ENCODE assay signal across 1 cellular context in the genomic region with DNA sequence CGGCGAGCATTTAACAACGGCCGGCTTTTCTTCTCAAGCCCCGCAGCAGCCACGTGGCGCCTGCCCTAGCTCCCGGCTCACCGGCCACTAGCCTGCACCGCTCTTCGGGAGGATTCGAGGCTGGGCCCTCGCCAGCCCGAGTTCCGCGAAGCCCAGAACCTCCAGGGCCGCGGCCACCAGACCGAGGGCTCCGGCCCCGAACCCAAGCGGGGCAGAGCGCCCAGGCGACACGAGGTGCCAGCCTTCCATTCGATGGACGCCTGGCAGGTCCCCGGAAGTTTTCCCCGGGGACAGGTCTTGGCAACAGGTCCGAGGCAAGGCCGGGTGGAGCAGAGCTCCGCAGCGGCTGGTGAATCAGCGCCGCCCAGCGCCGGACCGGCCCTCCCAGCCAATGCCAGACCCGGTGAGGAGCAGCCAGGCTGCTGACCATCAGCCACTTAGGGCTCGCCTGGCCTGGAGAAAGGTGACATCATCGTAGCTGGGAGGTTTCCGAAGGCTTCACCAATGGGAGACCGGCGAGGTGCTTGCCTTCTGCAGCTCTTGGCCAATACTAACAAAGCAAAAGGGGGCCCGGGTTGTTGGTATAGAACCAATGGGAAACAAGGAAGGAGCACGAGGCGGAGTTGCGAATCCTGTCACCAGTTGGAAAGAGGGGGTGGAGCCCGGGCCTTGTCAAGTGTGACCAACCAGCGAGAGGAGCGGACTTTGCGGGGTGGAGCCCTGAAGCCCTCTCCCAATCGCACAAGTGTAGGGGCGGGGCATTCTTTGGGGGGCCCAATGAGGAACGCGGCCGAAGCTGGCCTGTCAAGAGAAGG.
TF ChIP-seq lines count a peak whose summit lies in the region.

No MANE protein-coding gene starts in this region.

TF ChIP-seq in HEK293, 187 proteins besides CTCF, POLR2A, EP300 and RAD21 (continued from another document and continues in another):
- TF ChIP-seq ZNF76 (tag by site-specific recombination; IDR thresholded peaks at IDR 0.05; ENCODE audit: borderline replicate concordance, low read depth) (peak; percentile 35; the same call in 1 of the 2 replicates), ZNF423 (tag by site-specific recombination; IDR thresholded peaks at IDR 0.05) (no peak), GLIS2 (tag by site-specific recombination; IDR thresholded peaks at IDR 0.05) (no peak), ZNF174 (tag by site-specific recombination; IDR thresholded peaks at IDR 0.05) (no peak), MEIS1 (CRISPR knock-in tag; IDR thresholded peaks at IDR 0.05; ENCODE audit: borderline replicate concordance) (no peak), ZNF488 (tag by site-specific recombination; IDR thresholded peaks at IDR 0.05) (no peak), ZIC2 (tag by site-specific recombination; IDR thresholded peaks at IDR 0.05) (no peak), ZNF514 (tag by site-specific recombination; IDR thresholded peaks at IDR 0.05) (no peak), KLF8 (tag by site-specific recombination; IDR thresholded peaks at IDR 0.05) (peak; percentile 67; the same call in 1 of the 2 replicates), ZNF169 (tag by site-specific recombination; IDR thresholded peaks at IDR 0.05) (no peak), PRDM6 (tag by site-specific recombination; IDR thresholded peaks at IDR 0.05) (no peak), ZSCAN18 (tag by site-specific recombination; IDR thresholded peaks at IDR 0.05) (no peak), ZBTB21 (tag by site-specific recombination; IDR thresholded peaks at IDR 0.05) (no peak), ZNF24 (tag by site-specific recombination; IDR thresholded peaks at IDR 0.05) (peak; percentile 48; the same call in 1 of the 2 replicates), ZFP3 (tag by site-specific recombination; IDR thresholded peaks at IDR 0.05; ENCODE audit: low read depth) (no peak), ZNF670 (tag by site-specific recombination; IDR thresholded peaks at IDR 0.05; ENCODE audit: low read depth) (no peak), IKZF3 (tag by site-specific recombination; IDR thresholded peaks at IDR 0.05) (no peak), ZNF140 (tag by site-specific recombination; IDR thresholded peaks at IDR 0.05) (no peak), ZNF354C (tag by site-specific recombination; IDR thresholded peaks at IDR 0.05; ENCODE audit: borderline replicate concordance, low read depth) (no peak), ZNF785 (tag by site-specific recombination; IDR thresholded peaks at IDR 0.05) (no peak), ZNF433 (tag by site-specific recombination; IDR thresholded peaks at IDR 0.05; ENCODE audit: low read depth) (no peak), SCRT2 (tag by site-specific recombination; IDR thresholded peaks at IDR 0.05) (peak; percentile 100), ZNF621 (tag by site-specific recombination; IDR thresholded peaks at IDR 0.05) (no peak), HOXA7 (CRISPR knock-in tag; IDR thresholded peaks at IDR 0.05; ENCODE audit: borderline replicate concordance) (no peak), ZNF629 (tag by site-specific recombination; IDR thresholded peaks at IDR 0.05) (peak; percentile 68; the same call in 1 of the 2 replicates), ZBTB1 (tag by site-specific recombination; IDR thresholded peaks at IDR 0.05) (no peak), ZNF221 (tag by site-specific recombination; IDR thresholded peaks at IDR 0.05; ENCODE audit: borderline replicate concordance) (no peak), ZNF843 (tag by site-specific recombination; IDR thresholded peaks at IDR 0.05) (no peak), ZNF624 (tag by site-specific recombination; IDR thresholded peaks at IDR 0.05) (no peak), GLIS1 (tag by site-specific recombination; IDR thresholded peaks at IDR 0.05) (0 out of 2 replicates have a peak, but pooled peaks have one; percentile 18), ZNF350 (tag by site-specific recombination; IDR thresholded peaks at IDR 0.05) (no peak), ZNF274 (IDR thresholded peaks at IDR 0.05; ENCODE audit: low read length) (no peak), ZNF274 (tag by site-specific recombination; IDR thresholded peaks at IDR 0.05; ENCODE audit: borderline replicate concordance) (no peak), OVOL3 (tag by site-specific recombination; IDR thresholded peaks at IDR 0.05) (no peak), HIC1 (tag by site-specific recombination; IDR thresholded peaks at IDR 0.05) (peak; percentile 88), ZNF26 (tag by site-specific recombination; IDR thresholded peaks at IDR 0.05) (no peak), ZNF311 (tag by site-specific recombination; IDR thresholded peaks at IDR 0.05; ENCODE audit: borderline replicate concordance) (no peak), RBAK (tag by site-specific recombination; IDR thresholded peaks at IDR 0.05) (no peak), ZNF529 (tag by site-specific recombination; IDR thresholded peaks at IDR 0.05; ENCODE audit: insufficient replicate concordance) (no peak), ZBTB6 (tag by site-specific recombination; IDR thresholded peaks at IDR 0.05) (no peak), ZNF223 (tag by site-specific recombination; IDR thresholded peaks at IDR 0.05) (no peak), SP3 (tag by site-specific recombination; IDR thresholded peaks at IDR 0.05) (peak; percentile 89)
- TF ChIP-seq, protein P1, sequence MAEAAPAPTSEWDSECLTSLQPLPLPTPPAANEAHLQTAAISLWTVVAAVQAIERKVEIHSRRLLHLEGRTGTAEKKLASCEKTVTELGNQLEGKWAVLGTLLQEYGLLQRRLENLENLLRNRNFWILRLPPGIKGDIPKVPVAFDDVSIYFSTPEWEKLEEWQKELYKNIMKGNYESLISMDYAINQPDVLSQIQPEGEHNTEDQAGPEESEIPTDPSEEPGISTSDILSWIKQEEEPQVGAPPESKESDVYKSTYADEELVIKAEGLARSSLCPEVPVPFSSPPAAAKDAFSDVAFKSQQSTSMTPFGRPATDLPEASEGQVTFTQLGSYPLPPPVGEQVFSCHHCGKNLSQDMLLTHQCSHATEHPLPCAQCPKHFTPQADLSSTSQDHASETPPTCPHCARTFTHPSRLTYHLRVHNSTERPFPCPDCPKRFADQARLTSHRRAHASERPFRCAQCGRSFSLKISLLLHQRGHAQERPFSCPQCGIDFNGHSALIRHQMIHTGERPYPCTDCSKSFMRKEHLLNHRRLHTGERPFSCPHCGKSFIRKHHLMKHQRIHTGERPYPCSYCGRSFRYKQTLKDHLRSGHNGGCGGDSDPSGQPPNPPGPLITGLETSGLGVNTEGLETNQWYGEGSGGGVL (tag by site-specific recombination; IDR thresholded peaks at IDR 0.05) = no peak
- TF ChIP-seq, protein P2, sequence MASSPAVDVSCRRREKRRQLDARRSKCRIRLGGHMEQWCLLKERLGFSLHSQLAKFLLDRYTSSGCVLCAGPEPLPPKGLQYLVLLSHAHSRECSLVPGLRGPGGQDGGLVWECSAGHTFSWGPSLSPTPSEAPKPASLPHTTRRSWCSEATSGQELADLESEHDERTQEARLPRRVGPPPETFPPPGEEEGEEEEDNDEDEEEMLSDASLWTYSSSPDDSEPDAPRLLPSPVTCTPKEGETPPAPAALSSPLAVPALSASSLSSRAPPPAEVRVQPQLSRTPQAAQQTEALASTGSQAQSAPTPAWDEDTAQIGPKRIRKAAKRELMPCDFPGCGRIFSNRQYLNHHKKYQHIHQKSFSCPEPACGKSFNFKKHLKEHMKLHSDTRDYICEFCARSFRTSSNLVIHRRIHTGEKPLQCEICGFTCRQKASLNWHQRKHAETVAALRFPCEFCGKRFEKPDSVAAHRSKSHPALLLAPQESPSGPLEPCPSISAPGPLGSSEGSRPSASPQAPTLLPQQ (tag by site-specific recombination; IDR thresholded peaks at IDR 0.05) = peak; percentile 74
- TF ChIP-seq, protein P3, sequence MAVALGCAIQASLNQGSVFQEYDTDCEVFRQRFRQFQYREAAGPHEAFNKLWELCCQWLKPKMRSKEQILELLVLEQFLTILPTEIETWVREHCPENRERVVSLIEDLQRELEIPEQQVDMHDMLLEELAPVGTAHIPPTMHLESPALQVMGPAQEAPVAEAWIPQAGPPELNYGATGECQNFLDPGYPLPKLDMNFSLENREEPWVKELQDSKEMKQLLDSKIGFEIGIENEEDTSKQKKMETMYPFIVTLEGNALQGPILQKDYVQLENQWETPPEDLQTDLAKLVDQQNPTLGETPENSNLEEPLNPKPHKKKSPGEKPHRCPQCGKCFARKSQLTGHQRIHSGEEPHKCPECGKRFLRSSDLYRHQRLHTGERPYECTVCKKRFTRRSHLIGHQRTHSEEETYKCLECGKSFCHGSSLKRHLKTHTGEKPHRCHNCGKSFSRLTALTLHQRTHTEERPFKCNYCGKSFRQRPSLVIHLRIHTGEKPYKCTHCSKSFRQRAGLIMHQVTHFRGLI (tag by site-specific recombination; IDR thresholded peaks at IDR 0.05) = no peak; the same call in 1 of the 2 replicates
- TF ChIP-seq, protein P4, sequence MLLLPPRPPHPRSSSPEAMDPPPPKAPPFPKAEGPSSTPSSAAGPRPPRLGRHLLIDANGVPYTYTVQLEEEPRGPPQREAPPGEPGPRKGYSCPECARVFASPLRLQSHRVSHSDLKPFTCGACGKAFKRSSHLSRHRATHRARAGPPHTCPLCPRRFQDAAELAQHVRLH (tag by site-specific recombination; IDR thresholded peaks at IDR 0.05) = peak; percentile 42; the same call in 1 of the 2 replicates
- TF ChIP-seq, protein P5, sequence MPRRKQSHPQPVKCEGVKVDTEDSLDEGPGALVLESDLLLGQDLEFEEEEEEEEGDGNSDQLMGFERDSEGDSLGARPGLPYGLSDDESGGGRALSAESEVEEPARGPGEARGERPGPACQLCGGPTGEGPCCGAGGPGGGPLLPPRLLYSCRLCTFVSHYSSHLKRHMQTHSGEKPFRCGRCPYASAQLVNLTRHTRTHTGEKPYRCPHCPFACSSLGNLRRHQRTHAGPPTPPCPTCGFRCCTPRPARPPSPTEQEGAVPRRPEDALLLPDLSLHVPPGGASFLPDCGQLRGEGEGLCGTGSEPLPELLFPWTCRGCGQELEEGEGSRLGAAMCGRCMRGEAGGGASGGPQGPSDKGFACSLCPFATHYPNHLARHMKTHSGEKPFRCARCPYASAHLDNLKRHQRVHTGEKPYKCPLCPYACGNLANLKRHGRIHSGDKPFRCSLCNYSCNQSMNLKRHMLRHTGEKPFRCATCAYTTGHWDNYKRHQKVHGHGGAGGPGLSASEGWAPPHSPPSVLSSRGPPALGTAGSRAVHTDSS (tag by site-specific recombination; IDR thresholded peaks at IDR 0.05) = no peak
